ENCODE assay signal across 8 cellular contexts in the genomic region with DNA sequence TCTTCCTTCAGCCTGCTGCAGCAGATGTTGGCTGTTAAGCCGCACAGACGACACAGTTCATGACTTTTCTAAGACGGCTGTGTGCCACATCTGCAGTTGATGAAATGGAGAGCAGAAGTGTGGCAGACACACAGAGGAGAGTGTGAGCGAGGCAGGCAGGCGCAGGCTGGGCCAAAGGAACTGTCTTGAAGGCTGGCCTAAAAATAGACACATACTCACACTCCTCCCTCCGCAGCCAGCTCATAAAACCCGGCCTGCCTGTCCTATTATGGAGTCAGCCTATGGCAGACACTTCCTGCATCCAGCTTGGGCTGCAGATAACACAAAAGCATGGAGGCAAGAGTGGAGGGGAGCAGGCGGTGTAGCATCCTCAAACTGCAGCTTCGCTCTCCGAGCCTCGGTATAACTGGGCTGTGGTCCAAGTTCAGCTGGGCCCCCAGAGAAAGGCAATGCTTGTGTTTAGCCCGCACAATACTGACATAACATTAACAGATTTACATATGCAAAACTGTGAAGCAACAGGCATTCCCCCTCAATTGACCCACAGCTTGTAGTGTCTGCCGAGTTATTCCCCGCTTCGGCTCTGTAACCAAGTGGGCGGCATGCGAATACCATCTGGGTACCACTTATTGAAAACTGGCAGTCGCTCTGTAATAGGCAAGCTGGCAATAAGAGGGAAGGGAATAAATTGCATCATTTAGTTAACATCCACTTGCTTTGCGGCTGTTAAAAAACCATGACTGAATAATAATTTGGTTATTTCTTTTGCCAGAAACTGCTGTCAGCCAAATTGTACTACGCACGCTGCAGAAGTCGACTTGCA. TPM values are rescaled to one million over a fixed set of nuclear protein-coding genes. Genes with fewer than 3 reads are reported as not detected.
DNase-seq lines count a peak whose midpoint lies in the region; ATAC-seq and TF ChIP-seq lines count a peak whose summit lies in the region.

No MANE protein-coding gene starts in this region.

- DNase-seq in A673 (ENCODE audit: low spot score), result peak; percentile 80
- DNase-seq in KBM-7, result peak; percentile 98
- DNase-seq in globus pallidus (ENCODE audit: low spot score), result peak; percentile 74
- DNase-seq in progenitor cell of endocrine pancreas (ENCODE audit: low spot score, unreplicated experiment), result no peak
- no peak for DNase-seq in T-helper 2 cell
- no peak for DNase-seq in NCI-H1092 (lab: John Stamatoyannopoulos, UW)

- BruUV-seq in A673 (replicated peaks; lab: Mats Ljungman, UMichigan), result no TSS peak

- H3K4me1 Mint-ChIP-seq in progenitor cell of endocrine pancreas (ENCODE audit: low read depth), result peaks cover 24% of the 10 kb centered on the region

- peak overlapping the region; percentile 64 for H3K27ac Mint-ChIP-seq in progenitor cell of endocrine pancreas

- peak overlapping the region; percentile 26 for H3K4me3 ChIP-seq in A673 (ENCODE audit: low read depth, low read length, poor library complexity, severe bottlenecking)

- no peak for TF ChIP-seq CTCF in A673 (conservative IDR thresholded peaks at IDR 0.05; ENCODE audit: low read depth, low read length)
- no peak for TF ChIP-seq CTCF in VCaP (conservative IDR thresholded peaks at IDR 0.05)
- TF ChIP-seq CTCF in progenitor cell of endocrine pancreas (IDR thresholded peaks at IDR 0.05; ENCODE audit: unreplicated experiment), result no peak

- no peak overlapping the region for H3K4me3 Mint-ChIP-seq in progenitor cell of endocrine pancreas (ENCODE audit: low read depth)

- POLR2A ChIA-PET in A673 (lab: Charles Lee; ENCODE audit: low non-redundant PET), result no interaction called here

- peaks cover 22% of the 10 kb centered on the region for H3K4me1 ChIP-seq in A673 (ENCODE audit: insufficient read depth, low read length, poor library complexity, severe bottlenecking)

- CTCF ChIA-PET in A673 (lab: Charles Lee), result no interaction called here

- peak overlapping the region; percentile 50 for H3K27ac ChIP-seq in A673 (ENCODE audit: low read depth, low read length, poor library complexity, severe bottlenecking)
- peak overlapping the region; percentile 75 for H3K27ac ChIP-seq in VCaP

- in situ Hi-C loops in KBM-7 (cut with MboI; ENCODE audit: low pct_unique_long_range_greater_than_20kb, low sequenced_read_pairs), result no loop called here

- no peaks in the 10 kb centered on the region for H3K9me3 Mint-ChIP-seq in progenitor cell of endocrine pancreas (ENCODE audit: low read depth)

- peak; percentile 66 for ATAC-seq in GM19324 (IDR thresholded peaks at IDR 0.05; ENCODE audit: low FRiP score, unreplicated experiment)

- H3K36me3 ChIP-seq in A673 (ENCODE audit: insufficient read depth, low read length, poor library complexity, severe bottlenecking), result no peaks in the 10 kb centered on the region

- H3K27me3 ChIP-seq in A673 (replicated peaks; ENCODE audit: insufficient read depth, low read depth, low read length, poor library complexity), result no peaks in the 10 kb centered on the region

- peaks cover 6% of the 10 kb centered on the region for H3K36me3 Mint-ChIP-seq in progenitor cell of endocrine pancreas (ENCODE audit: insufficient read depth)

- H3K27me3 Mint-ChIP-seq in progenitor cell of endocrine pancreas, result no peaks in the 10 kb centered on the region

- intact Hi-C loops in A673 (cut with micrococcal nuclease; ENCODE audit: unreplicated experiment), result no loop called here

- H3K9me3 ChIP-seq in A673 (ENCODE audit: low read depth, low read length, poor library complexity, severe bottlenecking), result no peaks in the 10 kb centered on the region

RNA-seq across cellular contexts. Expression of a gene that starts 40.8 kb away (rescaled TPM):
- total RNA-seq in A673 (2021) (52.2 and 58.4 TPM in 2 replicates), progenitor cell of endocrine pancreas (242 and 252 TPM in 2 replicates)

Comparison
In these comparisons a context has a peak if more than half of its experiments do, and no peak if none do; other contexts are left out.
1. DNase-seq: peak in A673 (single experiment), KBM-7 (single experiment) and globus pallidus (single experiment); none in progenitor cell of endocrine pancreas (single experiment), T-helper 2 cell (0 of 5) and NCI-H1092 (single experiment).